ENCODE assay signal across 1 cellular context in genomic region chr9:133942206-133942975, GRCh38.
TF ChIP-seq lines count a peak whose summit lies in the region.

No MANE protein-coding gene starts in this region.

TF ChIP-seq in WTC11, 78 proteins besides CTCF, POLR2A, EP300 and RAD21 (continued from another document):
- TF ChIP-seq E2F1 (CRISPR knock-in tag; IDR thresholded peaks at IDR 0.05) = no peak
- TF ChIP-seq OVOL2 (CRISPR knock-in tag; IDR thresholded peaks at IDR 0.05; ENCODE audit: borderline replicate concordance) = no peak
- no peak for TF ChIP-seq MXD4 (CRISPR knock-in tag; IDR thresholded peaks at IDR 0.05; ENCODE audit: borderline replicate concordance)
- no peak for TF ChIP-seq PRRX2 (CRISPR knock-in tag; IDR thresholded peaks at IDR 0.05)
- no peak for TF ChIP-seq NR2C2 (CRISPR knock-in tag; IDR thresholded peaks at IDR 0.05)
- no peak for TF ChIP-seq TEAD1 (CRISPR knock-in tag; IDR thresholded peaks at IDR 0.05)
